1 cellular context compared by ENCODE assay signal in genomic region chr18:36829362-36830140, GRCh38.
TF ChIP-seq lines count a peak whose summit lies in the region.

No MANE protein-coding gene starts in this region.

TF ChIP-seq in HepG2, 621 proteins besides CTCF, POLR2A, EP300 and RAD21 (continued from another document and continues in another):
- TF ChIP-seq, protein P1, sequence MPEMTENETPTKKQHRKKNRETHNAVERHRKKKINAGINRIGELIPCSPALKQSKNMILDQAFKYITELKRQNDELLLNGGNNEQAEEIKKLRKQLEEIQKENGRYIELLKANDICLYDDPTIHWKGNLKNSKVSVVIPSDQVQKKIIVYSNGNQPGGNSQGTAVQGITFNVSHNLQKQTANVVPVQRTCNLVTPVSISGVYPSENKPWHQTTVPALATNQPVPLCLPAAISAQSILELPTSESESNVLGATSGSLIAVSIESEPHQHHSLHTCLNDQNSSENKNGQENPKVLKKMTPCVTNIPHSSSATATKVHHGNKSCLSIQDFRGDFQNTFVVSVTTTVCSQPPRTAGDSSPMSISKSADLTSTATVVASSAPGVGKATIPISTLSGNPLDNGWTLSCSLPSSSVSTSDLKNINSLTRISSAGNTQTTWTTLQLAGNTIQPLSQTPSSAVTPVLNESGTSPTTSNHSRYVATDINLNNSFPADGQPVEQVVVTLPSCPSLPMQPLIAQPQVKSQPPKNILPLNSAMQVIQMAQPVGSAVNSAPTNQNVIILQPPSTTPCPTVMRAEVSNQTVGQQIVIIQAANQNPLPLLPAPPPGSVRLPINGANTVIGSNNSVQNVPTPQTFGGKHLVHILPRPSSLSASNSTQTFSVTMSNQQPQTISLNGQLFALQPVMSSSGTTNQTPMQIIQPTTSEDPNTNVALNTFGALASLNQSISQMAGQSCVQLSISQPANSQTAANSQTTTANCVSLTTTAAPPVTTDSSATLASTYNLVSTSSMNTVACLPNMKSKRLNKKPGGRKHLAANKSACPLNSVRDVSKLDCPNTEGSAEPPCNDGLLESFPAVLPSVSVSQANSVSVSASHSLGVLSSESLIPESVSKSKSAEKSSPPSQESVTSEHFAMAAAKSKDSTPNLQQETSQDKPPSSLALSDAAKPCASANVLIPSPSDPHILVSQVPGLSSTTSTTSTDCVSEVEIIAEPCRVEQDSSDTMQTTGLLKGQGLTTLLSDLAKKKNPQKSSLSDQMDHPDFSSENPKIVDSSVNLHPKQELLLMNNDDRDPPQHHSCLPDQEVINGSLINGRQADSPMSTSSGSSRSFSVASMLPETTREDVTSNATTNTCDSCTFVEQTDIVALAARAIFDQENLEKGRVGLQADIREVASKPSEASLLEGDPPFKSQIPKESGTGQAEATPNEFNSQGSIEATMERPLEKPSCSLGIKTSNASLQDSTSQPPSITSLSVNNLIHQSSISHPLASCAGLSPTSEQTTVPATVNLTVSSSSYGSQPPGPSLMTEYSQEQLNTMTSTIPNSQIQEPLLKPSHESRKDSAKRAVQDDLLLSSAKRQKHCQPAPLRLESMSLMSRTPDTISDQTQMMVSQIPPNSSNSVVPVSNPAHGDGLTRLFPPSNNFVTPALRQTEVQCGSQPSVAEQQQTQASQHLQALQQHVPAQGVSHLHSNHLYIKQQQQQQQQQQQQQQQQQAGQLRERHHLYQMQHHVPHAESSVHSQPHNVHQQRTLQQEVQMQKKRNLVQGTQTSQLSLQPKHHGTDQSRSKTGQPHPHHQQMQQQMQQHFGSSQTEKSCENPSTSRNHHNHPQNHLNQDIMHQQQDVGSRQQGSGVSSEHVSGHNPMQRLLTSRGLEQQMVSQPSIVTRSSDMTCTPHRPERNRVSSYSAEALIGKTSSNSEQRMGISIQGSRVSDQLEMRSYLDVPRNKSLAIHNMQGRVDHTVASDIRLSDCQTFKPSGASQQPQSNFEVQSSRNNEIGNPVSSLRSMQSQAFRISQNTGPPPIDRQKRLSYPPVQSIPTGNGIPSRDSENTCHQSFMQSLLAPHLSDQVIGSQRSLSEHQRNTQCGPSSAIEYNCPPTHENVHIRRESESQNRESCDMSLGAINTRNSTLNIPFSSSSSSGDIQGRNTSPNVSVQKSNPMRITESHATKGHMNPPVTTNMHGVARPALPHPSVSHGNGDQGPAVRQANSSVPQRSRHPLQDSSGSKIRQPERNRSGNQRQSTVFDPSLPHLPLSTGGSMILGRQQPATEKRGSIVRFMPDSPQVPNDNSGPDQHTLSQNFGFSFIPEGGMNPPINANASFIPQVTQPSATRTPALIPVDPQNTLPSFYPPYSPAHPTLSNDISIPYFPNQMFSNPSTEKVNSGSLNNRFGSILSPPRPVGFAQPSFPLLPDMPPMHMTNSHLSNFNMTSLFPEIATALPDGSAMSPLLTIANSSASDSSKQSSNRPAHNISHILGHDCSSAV (CRISPR knock-in tag; IDR thresholded peaks at IDR 0.05; ENCODE audit: borderline replicate concordance) = no peak
- TF ChIP-seq ZMYM2 (CRISPR knock-in tag; IDR thresholded peaks at IDR 0.05) (peak; percentile 5; the same call in 1 of the 2 replicates), THAP7 (CRISPR knock-in tag; IDR thresholded peaks at IDR 0.05) (0 out of 2 replicates have a peak, but pooled peaks have one; percentile 29), PCBP1 (IDR thresholded peaks at IDR 0.05; ENCODE audit: borderline replicate concordance, low read depth, low read length) (no peak), NFATC3 (CRISPR knock-in tag; IDR thresholded peaks at IDR 0.05) (no peak), NCOA5 (CRISPR knock-in tag; IDR thresholded peaks at IDR 0.05) (no peak), ZBTB44 (CRISPR knock-in tag; IDR thresholded peaks at IDR 0.05) (no peak), ZBTB39 (CRISPR knock-in tag; IDR thresholded peaks at IDR 0.05) (0 out of 2 replicates have a peak, but pooled peaks have one; percentile 51), TBL1XR1 (IDR thresholded peaks at IDR 0.05; ENCODE audit: borderline replicate concordance, low read length, partially characterized antibody) (no peak), ETV6 (CRISPR knock-in tag; conservative IDR thresholded peaks at IDR 0.05) (0 out of 2 replicates have a peak, but pooled peaks have one; percentile 3), ZNF780A (CRISPR knock-in tag; IDR thresholded peaks at IDR 0.05) (0 out of 2 replicates have a peak, but pooled peaks have one; percentile 8), ASH2L (IDR thresholded peaks at IDR 0.05; ENCODE audit: insufficient read length, low read depth, low read length) (peak; percentile 11), ZNF781 (CRISPR knock-in tag; IDR thresholded peaks at IDR 0.05; ENCODE audit: borderline replicate concordance, not compliant biosample characterization) (peak; percentile 30), ZNF232 (CRISPR knock-in tag; IDR thresholded peaks at IDR 0.05; ENCODE audit: borderline replicate concordance) (peak; percentile 40; the same call in 1 of the 2 replicates), ZNF547 (CRISPR knock-in tag; IDR thresholded peaks at IDR 0.05) (no peak), HOXA5 (CRISPR knock-in tag; IDR thresholded peaks at IDR 0.05) (peak; percentile 6; the same call in 1 of the 2 replicates), RARA (CRISPR knock-in tag; IDR thresholded peaks at IDR 0.05) (no peak), ZFP37 (CRISPR knock-in tag; IDR thresholded peaks at IDR 0.05; ENCODE audit: borderline replicate concordance) (no peak), ZNF691 (CRISPR knock-in tag; IDR thresholded peaks at IDR 0.05; ENCODE audit: borderline replicate concordance, low read depth) (no peak), ZNF652 (CRISPR knock-in tag; IDR thresholded peaks at IDR 0.05; ENCODE audit: borderline replicate concordance, low read depth) (no peak), BORCS8-MEF2B (CRISPR knock-in tag; IDR thresholded peaks at IDR 0.05) (0 out of 2 replicates have a peak, but pooled peaks have one; percentile 1), SRF (IDR thresholded peaks at IDR 0.05; ENCODE audit: low read depth, low read length) (no peak), TIGD3 (CRISPR knock-in tag; IDR thresholded peaks at IDR 0.05; ENCODE audit: borderline replicate concordance) (0 out of 2 replicates have a peak, but pooled peaks have one; percentile 17), FIP1L1 (IDR thresholded peaks at IDR 0.05; ENCODE audit: borderline replicate concordance, insufficient read depth, low read depth, low read length) (no peak), ZNF253 (CRISPR knock-in tag; IDR thresholded peaks at IDR 0.05; ENCODE audit: borderline replicate concordance) (no peak), MTF2 (CRISPR knock-in tag; IDR thresholded peaks at IDR 0.05; ENCODE audit: borderline replicate concordance) (0 out of 2 replicates have a peak, but pooled peaks have one; percentile 12), ZNF530 (CRISPR knock-in tag; IDR thresholded peaks at IDR 0.05; ENCODE audit: low read depth) (no peak), SMAD1 (CRISPR knock-in tag; IDR thresholded peaks at IDR 0.05; ENCODE audit: borderline replicate concordance, low read depth) (no peak), SIN3A (IDR thresholded peaks at IDR 0.05; ENCODE audit: borderline replicate concordance, low read depth, low read length) (no peak), MTERF4 (CRISPR knock-in tag; IDR thresholded peaks at IDR 0.05) (no peak), ZNF761 (CRISPR knock-in tag; conservative IDR thresholded peaks at IDR 0.05) (0 out of 2 replicates have a peak, but pooled peaks have one; percentile 14), ZNF724P (CRISPR knock-in tag; IDR thresholded peaks at IDR 0.05; ENCODE audit: borderline replicate concordance) (no peak)
- TF ChIP-seq, protein P2, sequence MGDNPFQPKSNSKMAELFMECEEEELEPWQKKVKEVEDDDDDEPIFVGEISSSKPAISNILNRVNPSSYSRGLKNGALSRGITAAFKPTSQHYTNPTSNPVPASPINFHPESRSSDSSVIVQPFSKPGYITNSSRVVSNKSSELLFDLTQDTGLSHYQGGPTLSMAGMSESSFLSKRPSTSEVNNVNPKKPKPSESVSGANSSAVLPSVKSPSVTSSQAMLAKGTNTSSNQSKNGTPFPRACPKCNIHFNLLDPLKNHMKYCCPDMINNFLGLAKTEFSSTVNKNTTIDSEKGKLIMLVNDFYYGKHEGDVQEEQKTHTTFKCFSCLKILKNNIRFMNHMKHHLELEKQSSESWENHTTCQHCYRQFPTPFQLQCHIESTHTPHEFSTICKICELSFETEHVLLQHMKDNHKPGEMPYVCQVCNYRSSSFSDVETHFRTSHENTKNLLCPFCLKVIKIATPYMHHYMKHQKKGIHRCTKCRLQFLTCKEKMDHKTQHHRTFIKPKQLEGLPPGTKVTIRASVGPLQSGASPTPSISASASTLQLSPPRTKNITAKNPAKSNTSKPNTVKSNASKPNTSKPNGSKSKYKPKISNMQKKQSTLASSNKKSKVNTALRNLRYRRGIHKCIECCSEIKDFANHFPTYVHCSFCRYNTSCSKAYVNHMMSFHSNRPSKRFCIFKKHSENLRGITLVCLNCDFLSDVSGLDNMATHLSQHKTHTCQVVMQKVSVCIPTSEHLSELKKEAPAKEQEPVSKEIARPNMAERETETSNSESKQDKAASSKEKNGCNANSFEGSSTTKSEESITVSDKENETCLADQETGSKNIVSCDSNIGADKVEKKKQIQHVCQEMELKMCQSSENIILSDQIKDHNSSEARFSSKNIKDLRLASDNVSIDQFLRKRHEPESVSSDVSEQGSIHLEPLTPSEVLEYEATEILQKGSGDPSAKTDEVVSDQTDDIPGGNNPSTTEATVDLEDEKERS (CRISPR knock-in tag; IDR thresholded peaks at IDR 0.05) = peak; percentile 11; the same call in 1 of the 2 replicates
- TF ChIP-seq, protein P3, sequence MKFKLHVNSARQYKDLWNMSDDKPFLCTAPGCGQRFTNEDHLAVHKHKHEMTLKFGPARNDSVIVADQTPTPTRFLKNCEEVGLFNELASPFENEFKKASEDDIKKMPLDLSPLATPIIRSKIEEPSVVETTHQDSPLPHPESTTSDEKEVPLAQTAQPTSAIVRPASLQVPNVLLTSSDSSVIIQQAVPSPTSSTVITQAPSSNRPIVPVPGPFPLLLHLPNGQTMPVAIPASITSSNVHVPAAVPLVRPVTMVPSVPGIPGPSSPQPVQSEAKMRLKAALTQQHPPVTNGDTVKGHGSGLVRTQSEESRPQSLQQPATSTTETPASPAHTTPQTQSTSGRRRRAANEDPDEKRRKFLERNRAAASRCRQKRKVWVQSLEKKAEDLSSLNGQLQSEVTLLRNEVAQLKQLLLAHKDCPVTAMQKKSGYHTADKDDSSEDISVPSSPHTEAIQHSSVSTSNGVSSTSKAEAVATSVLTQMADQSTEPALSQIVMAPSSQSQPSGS (CRISPR knock-in tag; IDR thresholded peaks at IDR 0.05) = no peak
